8 cellular contexts compared by ENCODE assay signal in genomic region chr9:128203024-128203841, GRCh38.
DNase-seq lines count a peak whose midpoint lies in the region; ATAC-seq and TF ChIP-seq lines count a peak whose summit lies in the region.

TSS of gene DNM1 (plus strand) at chr9:128203379. CDS start at chr9:128203471, 92 bp downstream.

- peak within 1 kb of the TSS; percentile 57 for H3K27ac ChIP-seq in layer of hippocampus (ENCODE audit: low read depth, low read length)

- DNase-seq in NCI-H2107 treated with DMSO at 0.1 percent for 48 hours (lab: John Stamatoyannopoulos, UW; ENCODE audit: unreplicated experiment) = peak; percentile 10
- peak; percentile 56 for DNase-seq in activated CD4-positive, alpha-beta T cell treated with anti-CD3 and anti-CD28 coated beads for 1 hour
- peak; percentile 61 for DNase-seq in choroid plexus epithelial cell (ENCODE audit: low read depth)
- DNase-seq in stimulated activated CD4-positive, alpha-beta T cell treated with anti-CD3 and anti-CD28 coated beads, Interleukin-1b, Interleukin-23, amount 100 ng/mL, for 1 hour (ENCODE audit: low read depth in 2 of 2) = peak; percentile 42 to 55

- peak within 1 kb of the TSS; percentile 71 for H3K4me3 ChIP-seq in choroid plexus epithelial cell (ENCODE audit: low read depth, low read length)

- ATAC-seq in HG02763 (IDR thresholded peaks at IDR 0.05; ENCODE audit: unreplicated experiment) (peak; percentile 79), HG03378 (IDR thresholded peaks at IDR 0.05; ENCODE audit: unreplicated experiment) (no peak)

- TF ChIP-seq CTCF in GM12873 (IDR thresholded peaks at IDR 0.05; ENCODE audit: insufficient read depth, low read depth, low read length, missing control alignments) = peak; percentile 85
- TF ChIP-seq CTCF in choroid plexus epithelial cell (conservative IDR thresholded peaks at IDR 0.05; ENCODE audit: low read depth, low read length) = peak; percentile 39

- H3K27me3 ChIP-seq in layer of hippocampus (ENCODE audit: control insufficient read depth, insufficient read depth, low read length) = peaks cover 3% of the 10 kb centered on the region

Comparison
In these comparisons a context has a peak if more than half of its experiments do, and no peak if none do; other contexts are left out.
1. DNase-seq: peak in every context shown above with its lines; median percentile 61 in choroid plexus epithelial cell; 56 in activated CD4-positive, alpha-beta T cell treated with anti-CD3 and anti-CD28 coated beads for 1 hour; 48 in stimulated activated CD4-positive, alpha-beta T cell treated with anti-CD3 and anti-CD28 coated beads, Interleukin-1b, Interleukin-23, amount 100 ng/mL, for 1 hour; 10 in NCI-H2107 treated with DMSO at 0.1 percent for 48 hours.